In the genomic region with DNA sequence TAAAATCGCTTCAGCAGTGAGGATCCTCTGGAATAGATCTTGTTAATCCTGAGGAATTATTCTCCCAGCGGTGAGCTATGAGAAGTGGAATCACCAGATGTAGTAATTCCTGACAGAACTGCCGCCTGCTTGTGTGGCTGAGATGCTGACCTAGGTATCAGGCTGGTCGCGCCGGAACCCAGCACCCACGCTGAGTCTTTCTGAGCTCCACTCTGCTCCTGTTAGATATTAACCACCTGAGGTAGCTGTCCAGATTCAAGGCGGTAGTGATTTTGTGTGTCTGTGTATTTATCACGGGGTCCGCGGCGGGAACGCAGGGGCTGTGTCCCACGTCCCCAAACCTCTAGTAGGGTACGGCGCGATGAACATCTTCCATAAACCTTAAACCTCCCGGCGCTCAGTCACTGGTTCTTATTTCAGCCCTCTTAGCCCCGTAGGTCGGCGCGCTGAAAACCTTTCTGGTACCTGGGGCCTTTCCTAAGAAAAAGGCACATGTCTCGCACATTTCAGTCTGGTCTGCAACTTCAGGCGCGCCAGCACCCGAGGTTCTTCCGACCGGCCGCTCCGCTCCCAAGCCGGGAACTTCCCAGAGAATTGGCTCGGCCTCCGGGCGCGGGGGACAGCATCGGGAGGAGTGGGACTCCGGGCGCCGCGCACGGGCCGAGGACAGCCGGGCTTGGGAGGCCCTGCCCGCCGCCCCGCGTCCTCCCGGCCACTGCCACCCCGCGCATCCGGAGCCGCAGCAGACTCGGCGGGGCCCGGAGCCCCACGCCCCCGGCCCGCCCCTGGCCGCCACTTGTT, we compare ENCODE assay signal across 1 cellular context.
TF ChIP-seq lines count a peak whose summit lies in the region.

No MANE protein-coding gene starts in this region.

TF ChIP-seq in HepG2, 621 proteins besides CTCF, POLR2A, EP300 and RAD21 (continued from another document and continues in another):
- TF ChIP-seq, protein P1, sequence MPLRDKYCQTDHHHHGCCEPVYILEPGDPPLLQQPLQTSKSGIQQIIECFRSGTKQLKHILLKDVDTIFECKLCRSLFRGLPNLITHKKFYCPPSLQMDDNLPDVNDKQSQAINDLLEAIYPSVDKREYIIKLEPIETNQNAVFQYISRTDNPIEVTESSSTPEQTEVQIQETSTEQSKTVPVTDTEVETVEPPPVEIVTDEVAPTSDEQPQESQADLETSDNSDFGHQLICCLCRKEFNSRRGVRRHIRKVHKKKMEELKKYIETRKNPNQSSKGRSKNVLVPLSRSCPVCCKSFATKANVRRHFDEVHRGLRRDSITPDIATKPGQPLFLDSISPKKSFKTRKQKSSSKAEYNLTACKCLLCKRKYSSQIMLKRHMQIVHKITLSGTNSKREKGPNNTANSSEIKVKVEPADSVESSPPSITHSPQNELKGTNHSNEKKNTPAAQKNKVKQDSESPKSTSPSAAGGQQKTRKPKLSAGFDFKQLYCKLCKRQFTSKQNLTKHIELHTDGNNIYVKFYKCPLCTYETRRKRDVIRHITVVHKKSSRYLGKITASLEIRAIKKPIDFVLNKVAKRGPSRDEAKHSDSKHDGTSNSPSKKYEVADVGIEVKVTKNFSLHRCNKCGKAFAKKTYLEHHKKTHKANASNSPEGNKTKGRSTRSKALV (CRISPR knock-in tag; IDR thresholded peaks at IDR 0.05), result no peak; the same call in none of the 2 replicates
- TF ChIP-seq SRSF4 (IDR thresholded peaks at IDR 0.05; ENCODE audit: low read depth, low read length, poor library complexity, severe bottlenecking), result no peak
- TF ChIP-seq, protein P2, sequence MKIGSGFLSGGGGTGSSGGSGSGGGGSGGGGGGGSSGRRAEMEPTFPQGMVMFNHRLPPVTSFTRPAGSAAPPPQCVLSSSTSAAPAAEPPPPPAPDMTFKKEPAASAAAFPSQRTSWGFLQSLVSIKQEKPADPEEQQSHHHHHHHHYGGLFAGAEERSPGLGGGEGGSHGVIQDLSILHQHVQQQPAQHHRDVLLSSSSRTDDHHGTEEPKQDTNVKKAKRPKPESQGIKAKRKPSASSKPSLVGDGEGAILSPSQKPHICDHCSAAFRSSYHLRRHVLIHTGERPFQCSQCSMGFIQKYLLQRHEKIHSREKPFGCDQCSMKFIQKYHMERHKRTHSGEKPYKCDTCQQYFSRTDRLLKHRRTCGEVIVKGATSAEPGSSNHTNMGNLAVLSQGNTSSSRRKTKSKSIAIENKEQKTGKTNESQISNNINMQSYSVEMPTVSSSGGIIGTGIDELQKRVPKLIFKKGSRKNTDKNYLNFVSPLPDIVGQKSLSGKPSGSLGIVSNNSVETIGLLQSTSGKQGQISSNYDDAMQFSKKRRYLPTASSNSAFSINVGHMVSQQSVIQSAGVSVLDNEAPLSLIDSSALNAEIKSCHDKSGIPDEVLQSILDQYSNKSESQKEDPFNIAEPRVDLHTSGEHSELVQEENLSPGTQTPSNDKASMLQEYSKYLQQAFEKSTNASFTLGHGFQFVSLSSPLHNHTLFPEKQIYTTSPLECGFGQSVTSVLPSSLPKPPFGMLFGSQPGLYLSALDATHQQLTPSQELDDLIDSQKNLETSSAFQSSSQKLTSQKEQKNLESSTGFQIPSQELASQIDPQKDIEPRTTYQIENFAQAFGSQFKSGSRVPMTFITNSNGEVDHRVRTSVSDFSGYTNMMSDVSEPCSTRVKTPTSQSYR (CRISPR knock-in tag; IDR thresholded peaks at IDR 0.05; ENCODE audit: borderline replicate concordance), result peak; percentile 18; the same call in 1 of the 2 replicates
- no peak for TF ChIP-seq CC2D1A (CRISPR knock-in tag; IDR thresholded peaks at IDR 0.05)
- no peak for TF ChIP-seq HOXA7 (CRISPR knock-in tag; IDR thresholded peaks at IDR 0.05)
- TF ChIP-seq SRF (IDR thresholded peaks at IDR 0.05; ENCODE audit: low read depth, low read length), result no peak
- TF ChIP-seq RELA (CRISPR knock-in tag; IDR thresholded peaks at IDR 0.05), result no peak
- TF ChIP-seq, protein P3, sequence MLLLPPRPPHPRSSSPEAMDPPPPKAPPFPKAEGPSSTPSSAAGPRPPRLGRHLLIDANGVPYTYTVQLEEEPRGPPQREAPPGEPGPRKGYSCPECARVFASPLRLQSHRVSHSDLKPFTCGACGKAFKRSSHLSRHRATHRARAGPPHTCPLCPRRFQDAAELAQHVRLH (CRISPR knock-in tag; IDR thresholded peaks at IDR 0.05; ENCODE audit: borderline replicate concordance, low read depth), result no peak
- TF ChIP-seq ZNF354B (CRISPR knock-in tag; IDR thresholded peaks at IDR 0.05), result no peak
- peak; percentile 55; the same call in 1 of the 2 replicates for TF ChIP-seq ZNF350 (CRISPR knock-in tag; IDR thresholded peaks at IDR 0.05; ENCODE audit: borderline replicate concordance, low read depth)
- TF ChIP-seq HMGA1 (CRISPR knock-in tag; conservative IDR thresholded peaks at IDR 0.05), result no peak
- no peak; the same call in 1 of the 2 replicates for TF ChIP-seq MAF1 (CRISPR knock-in tag; IDR thresholded peaks at IDR 0.05; ENCODE audit: borderline replicate concordance)
- TF ChIP-seq YEATS2 (CRISPR knock-in tag; IDR thresholded peaks at IDR 0.05; ENCODE audit: borderline replicate concordance), result no peak
- TF ChIP-seq IKZF4 (CRISPR knock-in tag; IDR thresholded peaks at IDR 0.05; ENCODE audit: borderline replicate concordance, low read depth, not compliant biosample characterization), result no peak
- TF ChIP-seq, protein P4, sequence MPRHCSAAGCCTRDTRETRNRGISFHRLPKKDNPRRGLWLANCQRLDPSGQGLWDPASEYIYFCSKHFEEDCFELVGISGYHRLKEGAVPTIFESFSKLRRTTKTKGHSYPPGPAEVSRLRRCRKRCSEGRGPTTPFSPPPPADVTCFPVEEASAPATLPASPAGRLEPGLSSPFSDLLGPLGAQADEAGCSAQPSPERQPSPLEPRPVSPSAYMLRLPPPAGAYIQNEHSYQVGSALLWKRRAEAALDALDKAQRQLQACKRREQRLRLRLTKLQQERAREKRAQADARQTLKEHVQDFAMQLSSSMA (CRISPR knock-in tag; IDR thresholded peaks at IDR 0.05), result no peak
- no peak for TF ChIP-seq NFIB (CRISPR knock-in tag; IDR thresholded peaks at IDR 0.05; ENCODE audit: borderline replicate concordance)
- no peak for TF ChIP-seq MIXL1 (CRISPR knock-in tag; IDR thresholded peaks at IDR 0.05)
- TF ChIP-seq KLF13 (CRISPR knock-in tag; IDR thresholded peaks at IDR 0.05), result no peak
- no peak for TF ChIP-seq MTA3 (CRISPR knock-in tag; IDR thresholded peaks at IDR 0.05)
- no peak for TF ChIP-seq ZNF570 (CRISPR knock-in tag; IDR thresholded peaks at IDR 0.05; ENCODE audit: borderline replicate concordance)
- no peak for TF ChIP-seq ATM (IDR thresholded peaks at IDR 0.05; ENCODE audit: borderline replicate concordance)
- peak; percentile 62 for TF ChIP-seq ZBTB7A (CRISPR knock-in tag; IDR thresholded peaks at IDR 0.05)
- no peak for TF ChIP-seq ZNF326 (CRISPR knock-in tag; IDR thresholded peaks at IDR 0.05; ENCODE audit: borderline replicate concordance)
- no peak for TF ChIP-seq CEBPG (CRISPR knock-in tag; IDR thresholded peaks at IDR 0.05)
- TF ChIP-seq, protein P5, sequence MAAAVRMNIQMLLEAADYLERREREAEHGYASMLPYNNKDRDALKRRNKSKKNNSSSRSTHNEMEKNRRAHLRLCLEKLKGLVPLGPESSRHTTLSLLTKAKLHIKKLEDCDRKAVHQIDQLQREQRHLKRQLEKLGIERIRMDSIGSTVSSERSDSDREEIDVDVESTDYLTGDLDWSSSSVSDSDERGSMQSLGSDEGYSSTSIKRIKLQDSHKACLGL (CRISPR knock-in tag; IDR thresholded peaks at IDR 0.05), result peak; percentile 7; the same call in 1 of the 2 replicates
- TF ChIP-seq, protein P6, sequence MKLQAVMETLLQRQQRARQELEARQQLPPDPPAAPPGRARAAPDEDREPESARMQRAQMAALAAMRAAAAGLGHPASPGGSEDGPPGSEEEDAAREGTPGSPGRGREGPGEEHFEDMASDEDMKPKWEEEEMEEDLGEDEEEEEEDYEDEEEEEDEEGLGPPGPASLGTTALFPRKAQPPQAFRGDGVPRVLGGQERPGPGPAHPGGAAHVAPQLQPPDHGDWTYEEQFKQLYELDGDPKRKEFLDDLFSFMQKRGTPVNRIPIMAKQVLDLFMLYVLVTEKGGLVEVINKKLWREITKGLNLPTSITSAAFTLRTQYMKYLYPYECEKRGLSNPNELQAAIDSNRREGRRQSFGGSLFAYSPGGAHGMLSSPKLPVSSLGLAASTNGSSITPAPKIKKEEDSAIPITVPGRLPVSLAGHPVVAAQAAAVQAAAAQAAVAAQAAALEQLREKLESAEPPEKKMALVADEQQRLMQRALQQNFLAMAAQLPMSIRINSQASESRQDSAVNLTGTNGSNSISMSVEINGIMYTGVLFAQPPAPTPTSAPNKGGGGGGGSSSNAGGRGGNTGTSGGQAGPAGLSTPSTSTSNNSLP (IDR thresholded peaks at IDR 0.05; ENCODE audit: low read depth, low read length), result no peak
- TF ChIP-seq, protein P7, sequence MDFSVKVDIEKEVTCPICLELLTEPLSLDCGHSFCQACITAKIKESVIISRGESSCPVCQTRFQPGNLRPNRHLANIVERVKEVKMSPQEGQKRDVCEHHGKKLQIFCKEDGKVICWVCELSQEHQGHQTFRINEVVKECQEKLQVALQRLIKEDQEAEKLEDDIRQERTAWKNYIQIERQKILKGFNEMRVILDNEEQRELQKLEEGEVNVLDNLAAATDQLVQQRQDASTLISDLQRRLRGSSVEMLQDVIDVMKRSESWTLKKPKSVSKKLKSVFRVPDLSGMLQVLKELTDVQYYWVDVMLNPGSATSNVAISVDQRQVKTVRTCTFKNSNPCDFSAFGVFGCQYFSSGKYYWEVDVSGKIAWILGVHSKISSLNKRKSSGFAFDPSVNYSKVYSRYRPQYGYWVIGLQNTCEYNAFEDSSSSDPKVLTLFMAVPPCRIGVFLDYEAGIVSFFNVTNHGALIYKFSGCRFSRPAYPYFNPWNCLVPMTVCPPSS (IDR thresholded peaks at IDR 0.05), result no peak
- TF ChIP-seq, protein P8, sequence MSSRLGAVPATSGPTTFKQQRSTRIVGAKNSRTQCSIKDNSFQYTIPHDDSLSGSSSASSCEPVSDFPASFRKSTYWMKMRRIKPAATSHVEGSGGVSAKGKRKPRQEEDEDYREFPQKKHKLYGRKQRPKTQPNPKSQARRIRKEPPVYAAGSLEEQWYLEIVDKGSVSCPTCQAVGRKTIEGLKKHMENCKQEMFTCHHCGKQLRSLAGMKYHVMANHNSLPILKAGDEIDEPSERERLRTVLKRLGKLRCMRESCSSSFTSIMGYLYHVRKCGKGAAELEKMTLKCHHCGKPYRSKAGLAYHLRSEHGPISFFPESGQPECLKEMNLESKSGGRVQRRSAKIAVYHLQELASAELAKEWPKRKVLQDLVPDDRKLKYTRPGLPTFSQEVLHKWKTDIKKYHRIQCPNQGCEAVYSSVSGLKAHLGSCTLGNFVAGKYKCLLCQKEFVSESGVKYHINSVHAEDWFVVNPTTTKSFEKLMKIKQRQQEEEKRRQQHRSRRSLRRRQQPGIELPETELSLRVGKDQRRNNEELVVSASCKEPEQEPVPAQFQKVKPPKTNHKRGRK (CRISPR knock-in tag; IDR thresholded peaks at IDR 0.05), result no peak
- no peak; the same call in 1 of the 2 replicates for TF ChIP-seq SRY (CRISPR knock-in tag; IDR thresholded peaks at IDR 0.05)
- TF ChIP-seq KLF12 (CRISPR knock-in tag; IDR thresholded peaks at IDR 0.05; ENCODE audit: borderline replicate concordance), result peak; percentile 87
- peak; percentile 86; the same call in 1 of the 2 replicates for TF ChIP-seq ZNF547 (CRISPR knock-in tag; IDR thresholded peaks at IDR 0.05)
- TF ChIP-seq, protein P9, sequence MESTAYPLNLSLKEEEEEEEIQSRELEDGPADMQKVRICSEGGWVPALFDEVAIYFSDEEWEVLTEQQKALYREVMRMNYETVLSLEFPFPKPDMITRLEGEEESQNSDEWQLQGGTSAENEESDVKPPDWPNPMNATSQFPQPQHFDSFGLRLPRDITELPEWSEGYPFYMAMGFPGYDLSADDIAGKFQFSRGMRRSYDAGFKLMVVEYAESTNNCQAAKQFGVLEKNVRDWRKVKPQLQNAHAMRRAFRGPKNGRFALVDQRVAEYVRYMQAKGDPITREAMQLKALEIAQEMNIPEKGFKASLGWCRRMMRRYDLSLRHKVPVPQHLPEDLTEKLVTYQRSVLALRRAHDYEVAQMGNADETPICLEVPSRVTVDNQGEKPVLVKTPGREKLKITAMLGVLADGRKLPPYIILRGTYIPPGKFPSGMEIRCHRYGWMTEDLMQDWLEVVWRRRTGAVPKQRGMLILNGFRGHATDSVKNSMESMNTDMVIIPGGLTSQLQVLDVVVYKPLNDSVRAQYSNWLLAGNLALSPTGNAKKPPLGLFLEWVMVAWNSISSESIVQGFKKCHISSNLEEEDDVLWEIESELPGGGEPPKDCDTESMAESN (CRISPR knock-in tag; conservative IDR thresholded peaks at IDR 0.05), result no peak
- no peak for TF ChIP-seq MAZ (IDR thresholded peaks at IDR 0.05; ENCODE audit: borderline replicate concordance, low read depth, low read length)
- no peak for TF ChIP-seq MAZ (CRISPR knock-in tag; IDR thresholded peaks at IDR 0.05; ENCODE audit: low read depth)
- no peak for TF ChIP-seq FOXK2 (IDR thresholded peaks at IDR 0.05)
- TF ChIP-seq, protein P10, sequence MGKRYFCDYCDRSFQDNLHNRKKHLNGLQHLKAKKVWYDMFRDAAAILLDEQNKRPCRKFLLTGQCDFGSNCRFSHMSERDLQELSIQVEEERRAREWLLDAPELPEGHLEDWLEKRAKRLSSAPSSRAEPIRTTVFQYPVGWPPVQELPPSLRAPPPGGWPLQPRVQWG (CRISPR knock-in tag; IDR thresholded peaks at IDR 0.05; ENCODE audit: borderline replicate concordance, low read depth), result no peak
- TF ChIP-seq ZSCAN30 (CRISPR knock-in tag; IDR thresholded peaks at IDR 0.05), result no peak
- TF ChIP-seq, protein P11, sequence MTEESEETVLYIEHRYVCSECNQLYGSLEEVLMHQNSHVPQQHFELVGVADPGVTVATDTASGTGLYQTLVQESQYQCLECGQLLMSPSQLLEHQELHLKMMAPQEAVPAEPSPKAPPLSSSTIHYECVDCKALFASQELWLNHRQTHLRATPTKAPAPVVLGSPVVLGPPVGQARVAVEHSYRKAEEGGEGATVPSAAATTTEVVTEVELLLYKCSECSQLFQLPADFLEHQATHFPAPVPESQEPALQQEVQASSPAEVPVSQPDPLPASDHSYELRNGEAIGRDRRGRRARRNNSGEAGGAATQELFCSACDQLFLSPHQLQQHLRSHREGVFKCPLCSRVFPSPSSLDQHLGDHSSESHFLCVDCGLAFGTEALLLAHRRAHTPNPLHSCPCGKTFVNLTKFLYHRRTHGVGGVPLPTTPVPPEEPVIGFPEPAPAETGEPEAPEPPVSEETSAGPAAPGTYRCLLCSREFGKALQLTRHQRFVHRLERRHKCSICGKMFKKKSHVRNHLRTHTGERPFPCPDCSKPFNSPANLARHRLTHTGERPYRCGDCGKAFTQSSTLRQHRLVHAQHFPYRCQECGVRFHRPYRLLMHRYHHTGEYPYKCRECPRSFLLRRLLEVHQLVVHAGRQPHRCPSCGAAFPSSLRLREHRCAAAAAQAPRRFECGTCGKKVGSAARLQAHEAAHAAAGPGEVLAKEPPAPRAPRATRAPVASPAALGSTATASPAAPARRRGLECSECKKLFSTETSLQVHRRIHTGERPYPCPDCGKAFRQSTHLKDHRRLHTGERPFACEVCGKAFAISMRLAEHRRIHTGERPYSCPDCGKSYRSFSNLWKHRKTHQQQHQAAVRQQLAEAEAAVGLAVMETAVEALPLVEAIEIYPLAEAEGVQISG (CRISPR knock-in tag; IDR thresholded peaks at IDR 0.05), result no peak; the same call in 1 of the 2 replicates
